Comparison of ENCODE assay signal across 1 cellular context in the genomic region with DNA sequence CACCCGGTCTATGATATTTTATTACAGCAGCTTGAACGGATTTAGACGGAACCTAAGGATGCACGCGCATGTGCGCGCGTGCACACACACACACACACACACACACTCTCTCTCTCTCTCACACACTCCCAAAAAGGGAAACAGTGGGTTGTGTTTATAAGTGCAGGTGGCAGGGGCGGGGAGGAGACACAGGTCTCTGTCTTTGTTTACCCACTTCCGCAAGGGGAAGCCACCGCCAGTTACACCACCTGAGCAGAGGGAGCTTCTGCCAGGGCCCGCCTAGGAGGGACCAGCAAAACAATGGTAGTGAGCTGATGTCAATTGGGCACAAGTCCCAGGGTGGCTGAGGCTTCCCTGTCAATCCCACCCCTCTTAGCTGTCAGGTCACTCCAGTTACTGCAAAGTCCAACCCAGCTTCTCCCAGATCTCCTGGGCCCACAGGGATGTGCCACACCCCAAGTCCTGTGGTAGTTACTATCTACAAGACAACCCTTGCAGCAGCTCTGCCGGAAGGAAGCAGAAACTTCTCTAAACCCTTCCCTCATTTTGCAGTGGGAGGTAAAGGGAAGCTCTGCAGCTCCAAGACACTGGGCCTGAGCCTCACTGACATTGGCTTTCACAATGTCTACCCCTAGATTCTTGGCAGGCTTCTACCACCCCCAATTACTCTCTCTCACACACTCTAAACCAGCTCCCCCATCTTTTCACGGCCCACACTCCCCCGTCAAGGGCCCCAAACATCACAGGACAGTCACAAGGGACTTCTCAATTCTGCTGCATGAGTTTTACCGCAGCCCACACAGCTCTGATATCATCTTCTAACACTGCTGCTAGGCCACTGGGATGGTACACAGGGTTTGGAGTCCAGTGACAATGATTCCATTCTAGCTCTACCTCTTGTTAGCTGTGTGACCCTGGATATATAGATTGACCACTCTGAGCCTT.
TF ChIP-seq lines count a peak whose summit lies in the region.

No MANE protein-coding gene starts in this region.

TF ChIP-seq in HepG2, 621 proteins besides CTCF, POLR2A, EP300 and RAD21:
- TF ChIP-seq SMAD1 (CRISPR knock-in tag; IDR thresholded peaks at IDR 0.05; ENCODE audit: borderline replicate concordance, low read depth) (no peak), JUN (CRISPR knock-in tag; IDR thresholded peaks at IDR 0.05) (no peak), PHB2 (IDR thresholded peaks at IDR 0.05; ENCODE audit: partially characterized antibody) (no peak), FOXA3 (CRISPR knock-in tag; IDR thresholded peaks at IDR 0.05) (0 out of 2 replicates have a peak, but pooled peaks have one; percentile 13), FLYWCH1 (CRISPR knock-in tag; IDR thresholded peaks at IDR 0.05) (no peak), MIER3 (CRISPR knock-in tag; IDR thresholded peaks at IDR 0.05; ENCODE audit: borderline replicate concordance) (no peak), ZNF768 (CRISPR knock-in tag; IDR thresholded peaks at IDR 0.05) (peak; percentile 31; the same call in 1 of the 2 replicates)
- TF ChIP-seq, protein P1, sequence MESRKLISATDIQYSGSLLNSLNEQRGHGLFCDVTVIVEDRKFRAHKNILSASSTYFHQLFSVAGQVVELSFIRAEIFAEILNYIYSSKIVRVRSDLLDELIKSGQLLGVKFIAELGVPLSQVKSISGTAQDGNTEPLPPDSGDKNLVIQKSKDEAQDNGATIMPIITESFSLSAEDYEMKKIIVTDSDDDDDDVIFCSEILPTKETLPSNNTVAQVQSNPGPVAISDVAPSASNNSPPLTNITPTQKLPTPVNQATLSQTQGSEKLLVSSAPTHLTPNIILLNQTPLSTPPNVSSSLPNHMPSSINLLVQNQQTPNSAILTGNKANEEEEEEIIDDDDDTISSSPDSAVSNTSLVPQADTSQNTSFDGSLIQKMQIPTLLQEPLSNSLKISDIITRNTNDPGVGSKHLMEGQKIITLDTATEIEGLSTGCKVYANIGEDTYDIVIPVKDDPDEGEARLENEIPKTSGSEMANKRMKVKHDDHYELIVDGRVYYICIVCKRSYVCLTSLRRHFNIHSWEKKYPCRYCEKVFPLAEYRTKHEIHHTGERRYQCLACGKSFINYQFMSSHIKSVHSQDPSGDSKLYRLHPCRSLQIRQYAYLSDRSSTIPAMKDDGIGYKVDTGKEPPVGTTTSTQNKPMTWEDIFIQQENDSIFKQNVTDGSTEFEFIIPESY (CRISPR knock-in tag; IDR thresholded peaks at IDR 0.05) = peak; percentile 91
